In the genomic region with DNA sequence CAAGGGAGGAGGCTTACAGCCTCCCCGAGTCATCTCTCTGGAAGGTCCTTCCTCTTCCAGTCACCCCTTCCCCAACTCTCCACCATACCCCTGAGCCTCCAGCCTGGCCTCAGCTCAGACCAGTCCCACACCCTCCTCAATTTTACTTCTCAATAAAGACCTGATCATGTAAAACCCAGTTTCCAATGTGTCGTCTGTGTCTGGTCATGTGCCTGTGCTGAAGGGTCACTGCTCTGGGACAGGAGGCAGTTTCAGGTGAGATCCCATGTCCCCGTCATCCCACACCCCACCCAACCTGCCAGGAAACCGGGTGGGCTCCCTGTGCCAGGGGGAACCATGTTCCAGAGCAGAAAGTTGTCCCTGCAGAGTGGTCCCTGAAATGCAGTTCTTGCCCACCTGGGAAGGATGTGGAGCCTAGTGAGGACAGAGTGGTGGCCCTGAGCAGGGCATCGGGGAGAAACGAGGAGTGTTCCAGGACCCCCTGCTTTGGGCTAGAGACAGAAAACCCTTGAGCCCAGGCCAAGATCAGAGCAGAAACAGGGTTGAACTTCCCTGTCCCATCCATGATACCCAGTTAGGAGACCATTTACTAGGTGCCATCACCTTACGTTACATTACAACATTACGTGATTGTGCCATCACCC, we compare ENCODE assay signal across 26 cellular contexts. TPM values are rescaled to one million over a fixed set of nuclear protein-coding genes. Genes with fewer than 3 reads are reported as not detected.
DNase-seq lines count a peak whose midpoint lies in the region; ATAC-seq and TF ChIP-seq lines count a peak whose summit lies in the region.
"Had no signal": no experiment of that assay in that cellular context is flagged by ENCODE, and none has a peak within 500 bp of the region (broad histone marks: within the 10 kb centered on the region; RNA-seq: fewer than 3 reads in every experiment).

No MANE protein-coding gene starts in this region.

- CTCF ChIA-PET in activated B cell treated with CpG ODN at 0.5 μM for 24 hours (lab: Charles Lee) = interaction anchor here (1.6 to 2.1 kb wide), 2 partner anchors 25 to 47 kb away, joined by 3 to 5 read pairs; no protein-coding TSS in a partner anchor
- CTCF ChIA-PET in activated naive CD4-positive, alpha-beta T cell treated with anti-CD3 and anti-CD28 coated beads for 36 hours (lab: Charles Lee) = no interaction called here

- no peak overlapping the region for H3K27ac ChIP-seq in right atrium auricular region
- no peak overlapping the region for H3K27ac ChIP-seq in neuronal stem cell (replicated peaks; ENCODE audit: low read length)
- H3K27ac ChIP-seq in left ventricle myocardium inferior (replicated peaks) = no peak overlapping the region
- H3K27ac ChIP-seq: 22Rv1, HL-60, SJSA1 had no signal

- H3K23ac ChIP-seq in neuronal stem cell (ENCODE audit: low read depth, low read length, poor library complexity) = peak overlapping the region; percentile 5

- no peak overlapping the region for H4K8ac ChIP-seq in neuronal stem cell (ENCODE audit: low read depth, low read length)

- no peak overlapping the region for H2AK5ac ChIP-seq in neuronal stem cell (ENCODE audit: low read depth, low read length)

- POLR2A ChIA-PET in activated B cell treated with CpG ODN at 0.5 μM for 24 hours (lab: Charles Lee) = interaction anchor here (0.6 to 5.8 kb wide), 6 partner anchors 21 to 880 kb away, joined by 3 to 133 read pairs (median 8); no protein-coding TSS in a partner anchor

- H3K79me1 ChIP-seq in neuronal stem cell (ENCODE audit: low read depth, low read length) = no peaks in the 10 kb centered on the region

- H4K91ac ChIP-seq in neuronal stem cell (ENCODE audit: low read depth, low read length, poor library complexity) = no peak overlapping the region

- H3K9ac ChIP-seq in neuronal stem cell (ENCODE audit: low read depth, low read length, poor library complexity) = no peak overlapping the region

- no peak overlapping the region for H2BK15ac ChIP-seq in neuronal stem cell (ENCODE audit: low read length)

- H3K4me1 ChIP-seq in right atrium auricular region (no peaks in the 10 kb centered on the region), neuronal stem cell (ENCODE audit: control insufficient read depth in 2 of 2, insufficient read depth in 1 of 2, low read depth in 1 of 2, low read length in 2 of 2) (no peaks in the 10 kb centered on the region), left ventricle myocardium inferior (no peaks in the 10 kb centered on the region)
- H3K4me1 ChIP-seq: Peyer's patch had no signal

- no peaks in the 10 kb centered on the region for H3K27me3 Mint-ChIP-seq in activated B cell treated with CpG ODN at 0.5 μM for 24 hours
- H3K27me3 Mint-ChIP-seq in endothelial cell (ENCODE audit: unreplicated experiment) = peaks cover 3% of the 10 kb centered on the region
- H3K27me3 Mint-ChIP-seq in activated naive CD4-positive, alpha-beta T cell treated with anti-CD3 and anti-CD28 coated beads for 36 hours (ENCODE audit: low read depth) = no peaks in the 10 kb centered on the region

- H2BK12ac ChIP-seq in neuronal stem cell (ENCODE audit: low read length) = no peak overlapping the region

- H3K14ac ChIP-seq in neuronal stem cell (ENCODE audit: low read length) = no peak overlapping the region

- H3K36me3 Mint-ChIP-seq in activated B cell treated with CpG ODN at 0.5 μM for 24 hours (ENCODE audit: low read depth) = peaks cover 27% of the 10 kb centered on the region
- no peaks in the 10 kb centered on the region for H3K36me3 Mint-ChIP-seq in endothelial cell (ENCODE audit: low read depth, unreplicated experiment)
- no peaks in the 10 kb centered on the region for H3K36me3 Mint-ChIP-seq in activated naive CD4-positive, alpha-beta T cell treated with anti-CD3 and anti-CD28 coated beads for 36 hours (ENCODE audit: low read depth)

- TF ChIP-seq CTCF in right atrium auricular region (IDR thresholded peaks at IDR 0.05) = no peak
- no peak for TF ChIP-seq CTCF in activated B cell treated with CpG ODN at 0.5 μM for 24 hours (IDR thresholded peaks at IDR 0.05)
- no peak for TF ChIP-seq CTCF in endothelial cell (IDR thresholded peaks at IDR 0.05; ENCODE audit: unreplicated experiment)
- TF ChIP-seq CTCF in left ventricle myocardium inferior (IDR thresholded peaks at IDR 0.05; ENCODE audit: borderline replicate concordance) = no peak

- H2AFZ ChIP-seq in neuronal stem cell (ENCODE audit: low read length) = no peak overlapping the region

- H3K27me3 ChIP-seq in right atrium auricular region (no peaks in the 10 kb centered on the region), neuronal stem cell (ENCODE audit: control insufficient read depth in 3 of 3, insufficient read depth in 3 of 3, low read depth in 1 of 3, low read length in 3 of 3) (peaks cover 0 to 8% (median 6%) of the 10 kb centered on the region in 3 experiments), left ventricle myocardium inferior (ENCODE audit: low read depth) (peaks cover 41% of the 10 kb centered on the region)
- H3K27me3 ChIP-seq: Peyer's patch, SJSA1 had no signal

- no peak overlapping the region for H3K4me2 ChIP-seq in neuronal stem cell (ENCODE audit: insufficient read depth, low read length, poor library complexity, severe bottlenecking)

- no peak overlapping the region for H2BK120ac ChIP-seq in neuronal stem cell (ENCODE audit: low read depth, low read length)

- H3K9me3 Mint-ChIP-seq in activated B cell treated with CpG ODN at 0.5 μM for 24 hours (no peaks in the 10 kb centered on the region), endothelial cell (ENCODE audit: unreplicated experiment) (no peaks in the 10 kb centered on the region)
- H3K9me3 Mint-ChIP-seq in activated naive CD4-positive, alpha-beta T cell treated with anti-CD3 and anti-CD28 coated beads for 36 hours = no peaks in the 10 kb centered on the region

- WGBS in neuronal stem cell (ENCODE audit: extremely low coverage in 2 of 2, insufficient read length in 2 of 2, insufficient replicate concordance in 1 of 2), 2 donors = no CpG with 5 or more reads among the region's 8 CpGs

- H3K4ac ChIP-seq in neuronal stem cell (ENCODE audit: low read length) = no peak overlapping the region

- H3K9me3 ChIP-seq in right atrium auricular region (no peaks in the 10 kb centered on the region), neuronal stem cell (replicated peaks in 1 of 2; ENCODE audit: control insufficient read depth in 2 of 2, insufficient read depth in 1 of 2, low read depth in 1 of 2, low read length in 2 of 2) (no peaks in the 10 kb centered on the region), left ventricle myocardium inferior (replicated peaks) (no peaks in the 10 kb centered on the region)
- H3K9me3 ChIP-seq: Peyer's patch, SJSA1 had no signal

- H3K4me3 Mint-ChIP-seq in activated B cell treated with CpG ODN at 0.5 μM for 24 hours (peak overlapping the region; percentile 61), endothelial cell (ENCODE audit: unreplicated experiment) (no peak overlapping the region)
- H3K4me3 Mint-ChIP-seq in activated naive CD4-positive, alpha-beta T cell treated with anti-CD3 and anti-CD28 coated beads for 36 hours = no peak overlapping the region

- intact Hi-C loops in left ventricle myocardium superior (cut with micrococcal nuclease) = no loop called here
- intact Hi-C loops in activated B cell treated with CpG ODN at 0.5 μM for 24 hours (cut with micrococcal nuclease) = no loop called here
- intact Hi-C loops in activated naive CD4-positive, alpha-beta T cell treated with anti-CD3 and anti-CD28 coated beads for 36 hours (cut with micrococcal nuclease) = no loop called here
- intact Hi-C loops in left ventricle myocardium inferior (cut with micrococcal nuclease) = no loop called here

- ATAC-seq in left ventricle myocardium superior (no peak), activated B cell treated with CpG ODN at 0.5 μM for 24 hours (ENCODE audit: low read depth) (no peak)

- H3K36me3 ChIP-seq in right atrium auricular region = no peaks in the 10 kb centered on the region
- no peaks in the 10 kb centered on the region for H3K36me3 ChIP-seq in neuronal stem cell (replicated peaks in 1 of 2; ENCODE audit: control insufficient read depth in 2 of 2, insufficient read depth in 2 of 2, low read length in 2 of 2)
- H3K36me3 ChIP-seq in left ventricle myocardium inferior = no peaks in the 10 kb centered on the region
- H3K36me3 ChIP-seq: Peyer's patch, SJSA1 had no signal

- no peak overlapping the region for H3K4me3 ChIP-seq in right atrium auricular region
- no peak overlapping the region for H3K4me3 ChIP-seq in neuronal stem cell (ENCODE audit: low read length in 2 of 2)
- H3K4me3 ChIP-seq in left ventricle myocardium inferior = no peak overlapping the region
- H3K4me3 ChIP-seq: Peyer's patch, SJSA1 had no signal

- no peak overlapping the region for H3K18ac ChIP-seq in neuronal stem cell (ENCODE audit: low read length)

- H3K27ac Mint-ChIP-seq in activated B cell treated with CpG ODN at 0.5 μM for 24 hours = peak overlapping the region; percentile 81
- no peak overlapping the region for H3K27ac Mint-ChIP-seq in endothelial cell (ENCODE audit: unreplicated experiment)
- no peak overlapping the region for H3K27ac Mint-ChIP-seq in activated naive CD4-positive, alpha-beta T cell treated with anti-CD3 and anti-CD28 coated beads for 36 hours

- H3K4me1 Mint-ChIP-seq in activated B cell treated with CpG ODN at 0.5 μM for 24 hours = peaks cover 86% of the 10 kb centered on the region
- H3K4me1 Mint-ChIP-seq in endothelial cell (ENCODE audit: unreplicated experiment) = no peaks in the 10 kb centered on the region
- H3K4me1 Mint-ChIP-seq in activated naive CD4-positive, alpha-beta T cell treated with anti-CD3 and anti-CD28 coated beads for 36 hours (ENCODE audit: low read depth) = no peaks in the 10 kb centered on the region

- H2BK5ac ChIP-seq in neuronal stem cell (ENCODE audit: low read length) = no peak overlapping the region

- DNase-seq in left ventricle myocardium superior = peak; percentile 6
- no peak for DNase-seq in right atrium auricular region (ENCODE audit: low spot score)
- no peak for DNase-seq in activated B cell treated with CpG ODN at 0.5 μM for 24 hours
- no peak for DNase-seq in neuronal stem cell (ENCODE audit: low spot score)
- no peak for DNase-seq in endothelial cell (ENCODE audit: low spot score)
- DNase-seq in NCI-H510A (lab: John Stamatoyannopoulos, UW) = no peak
- DNase-seq in activated naive CD4-positive, alpha-beta T cell treated with anti-CD3 and anti-CD28 coated beads for 36 hours = no peak
- DNase-seq in left ventricle myocardium inferior = no peak
- DNase-seq: AML-193, COR-L47, DMS 273 treated with DMSO at 0.1 percent for 48 hours, GDM1, Karpas-422, NCI-H1048, NCI-H1436, NCI-H1930, NCI-H226, NCI-H524 treated with DMSO at 0.1 percent for 48 hours, Peyer's patch had no signal

RNA-seq across cellular contexts. Expression of a gene that starts 19.4 kb away (rescaled TPM):
- total RNA-seq in left ventricle myocardium superior (0.92 TPM), right atrium auricular region (1 to 10 TPM in 1 of 2 donors, under 1 TPM in 1; 0.59 to 1.4 TPM), activated B cell treated with CpG ODN at 0.5 μM for 24 hours (189 and 195 TPM in 2 replicates), endothelial cell (ENCODE audit: unreplicated experiment) (not detected), left ventricle myocardium inferior (0.47 TPM)
- not detected for polyA plus RNA-seq in neuronal stem cell (2013, experiment 1 of 2)
- polyA plus RNA-seq in neuronal stem cell (2013, experiment 2 of 2) = not detected
- total RNA-seq in activated naive CD4-positive, alpha-beta T cell treated with anti-CD3 and anti-CD28 coated beads for 36 hours = not detected
- total RNA-seq: Daoy, H1, HT1080, MCF 10A, SJSA1 had no signal
- polyA plus RNA-seq: H1 had no signal

Comparison
In these comparisons a context has a peak if more than half of its experiments do, and no peak if none do; other contexts are left out.
1. RNA of a gene that starts 19.4 kb away (total RNA-seq): 189 to 195 TPM in activated B cell treated with CpG ODN at 0.5 μM for 24 hours; 0.59 to 1.4 TPM in right atrium auricular region, 0.92 TPM in left ventricle myocardium superior (single experiment), 0.47 TPM in left ventricle myocardium inferior (single experiment), not detected in endothelial cell (single experiment) and not detected in activated naive CD4-positive, alpha-beta T cell treated with anti-CD3 and anti-CD28 coated beads for 36 hours; every median in the first group is over 10 times any median in the second.